In genomic region chr16:2531696-2532493, GRCh38 we compare ENCODE assay signal across 8 cellular contexts. TPM values are rescaled to one million over a fixed set of nuclear protein-coding genes. Genes with fewer than 3 reads are reported as not detected.
A peak's percentile ranks its signal among the peaks of the same experiment; 100 is the strongest.
DNase-seq lines count a peak whose midpoint lies in the region; ATAC-seq and TF ChIP-seq lines count a peak whose summit lies in the region.

No MANE protein-coding gene starts in this region.

- peak overlapping the region; percentile 94 to 100 for H3K4me3 Mint-ChIP-seq in activated T-cell treated with anti-CD3 and anti-CD28 coated beads, Interleukin-2, amount 50 U/mL, for 72 hours
- peak overlapping the region; percentile 91 to 99 (median 97) for H3K4me3 Mint-ChIP-seq in naive B cell
- H3K4me3 Mint-ChIP-seq in stimulated activated effector memory CD8-positive, alpha-beta T cell treated with anti-CD3 and anti-CD28 coated beads, Interleukin-12 subunit alpha, Interleukin-12 subunit beta, amount 100 ng/mL, for 72 hours: peak overlapping the region; percentile 96

- H3K4me3 ChIP-seq in Panc1 (ENCODE audit: low read depth in 2 of 2, low read length in 2 of 2) (peak overlapping the region; percentile 50 to 75), esophagus muscularis mucosa (peak overlapping the region; percentile 66 to 71 (median 70))

- ATAC-seq in GM21723 (IDR thresholded peaks at IDR 0.05; ENCODE audit: unreplicated experiment) (peak; percentile 70), Panc1 (peak; percentile 92), naive B cell (ENCODE audit: low read depth in 2 of 2) (peak; percentile 80 to 82)
- ATAC-seq in activated T-cell treated with anti-CD3 and anti-CD28 coated beads, Interleukin-2, amount 50 U/mL, for 72 hours (replicated peaks in 1 of 2): peak; percentile 90 to 92
- ATAC-seq in stimulated activated effector memory CD8-positive, alpha-beta T cell treated with anti-CD3 and anti-CD28 coated beads, Interleukin-12 subunit alpha, Interleukin-12 subunit beta, amount 100 ng/mL, for 72 hours: peak; percentile 93

- no peaks in the 10 kb centered on the region for H3K27me3 Mint-ChIP-seq in activated T-cell treated with anti-CD3 and anti-CD28 coated beads, Interleukin-2, amount 50 U/mL, for 72 hours (ENCODE audit: low read depth)
- no peaks in the 10 kb centered on the region for H3K27me3 Mint-ChIP-seq in naive B cell

- no peak for TF ChIP-seq EP300 in esophagus muscularis mucosa (IDR thresholded peaks at IDR 0.05)

- peak overlapping the region; percentile 95 for H3K27ac Mint-ChIP-seq in activated T-cell treated with anti-CD3 and anti-CD28 coated beads, Interleukin-2, amount 50 U/mL, for 72 hours
- peak overlapping the region; percentile 99 to 100 (median 100) for H3K27ac Mint-ChIP-seq in naive B cell
- H3K27ac Mint-ChIP-seq in stimulated activated effector memory CD8-positive, alpha-beta T cell treated with anti-CD3 and anti-CD28 coated beads, Interleukin-12 subunit alpha, Interleukin-12 subunit beta, amount 100 ng/mL, for 72 hours: peak overlapping the region; percentile 97

- no peaks in the 10 kb centered on the region for H3K9me3 Mint-ChIP-seq in activated T-cell treated with anti-CD3 and anti-CD28 coated beads, Interleukin-2, amount 50 U/mL, for 72 hours
- no peaks in the 10 kb centered on the region for H3K9me3 Mint-ChIP-seq in naive B cell
- no peaks in the 10 kb centered on the region for H3K9me3 Mint-ChIP-seq in stimulated activated effector memory CD8-positive, alpha-beta T cell treated with anti-CD3 and anti-CD28 coated beads, Interleukin-12 subunit alpha, Interleukin-12 subunit beta, amount 100 ng/mL, for 72 hours

- peak overlapping the region; percentile 87 for H3K27ac ChIP-seq in Panc1 (ENCODE audit: low read length)
- H3K27ac ChIP-seq in esophagus muscularis mucosa (replicated peaks in 1 of 4): peak overlapping the region; percentile 95 to 98 (median 96)

- no peak for TF ChIP-seq POLR2A in esophagus muscularis mucosa (IDR thresholded peaks at IDR 0.05; ENCODE audit: low read depth)

- DNase-seq in DMS153 treated with DMSO at 0.1 percent for 48 hours (lab: John Stamatoyannopoulos, UW; ENCODE audit: unreplicated experiment): peak; percentile 81
- peak; percentile 89 for DNase-seq in KG1 (lab: John Stamatoyannopoulos, UW)
- DNase-seq in Panc1 (ENCODE audit: low read depth, low spot score): peak; percentile 77
- DNase-seq in activated T-cell treated with anti-CD3 and anti-CD28 coated beads, Interleukin-2, amount 50 U/mL, for 72 hours: peak; percentile 98 to 99
- peak; percentile 99 for DNase-seq in esophagus muscularis mucosa (ENCODE audit: extremely low spot score)
- peak; percentile 98 for DNase-seq in naive B cell
- peak; percentile 91 to 97 for DNase-seq in stimulated activated effector memory CD8-positive, alpha-beta T cell treated with anti-CD3 and anti-CD28 coated beads, Interleukin-12 subunit alpha, Interleukin-12 subunit beta, amount 100 ng/mL, for 72 hours (ENCODE audit: low spot score in 2 of 2)

- BruUV-seq in Panc1 (replicated peaks; lab: Mats Ljungman, UMichigan): no TSS peak

- H3K4me1 Mint-ChIP-seq in activated T-cell treated with anti-CD3 and anti-CD28 coated beads, Interleukin-2, amount 50 U/mL, for 72 hours (ENCODE audit: low read depth): peaks cover 30% of the 10 kb centered on the region
- peaks cover 23 to 34% (median 30%) of the 10 kb centered on the region in 3 donors for H3K4me1 Mint-ChIP-seq in naive B cell
- H3K4me1 Mint-ChIP-seq in stimulated activated effector memory CD8-positive, alpha-beta T cell treated with anti-CD3 and anti-CD28 coated beads, Interleukin-12 subunit alpha, Interleukin-12 subunit beta, amount 100 ng/mL, for 72 hours: peaks cover 26% of the 10 kb centered on the region

- intact Hi-C loops in Panc1 (cut with micrococcal nuclease; ENCODE audit: unreplicated experiment): no loop called here
- intact Hi-C loops in esophagus muscularis mucosa (cut with DNase I): no loop called here

- H3K36me3 Mint-ChIP-seq in activated T-cell treated with anti-CD3 and anti-CD28 coated beads, Interleukin-2, amount 50 U/mL, for 72 hours (ENCODE audit: insufficient read depth in 2 of 2): peaks cover 2 to 4% of the 10 kb centered on the region in 2 donors
- H3K36me3 Mint-ChIP-seq in naive B cell: no peaks in the 10 kb centered on the region
- H3K36me3 Mint-ChIP-seq in stimulated activated effector memory CD8-positive, alpha-beta T cell treated with anti-CD3 and anti-CD28 coated beads, Interleukin-12 subunit alpha, Interleukin-12 subunit beta, amount 100 ng/mL, for 72 hours: peaks cover 22% of the 10 kb centered on the region

- peaks cover 3% of the 10 kb centered on the region; the same call in 1 of the 2 replicates for H3K36me3 ChIP-seq in Panc1 (ENCODE audit: control insufficient read depth, insufficient read depth, low read length)
- H3K36me3 ChIP-seq in esophagus muscularis mucosa: peaks cover 14 to 36% (median 30%) of the 10 kb centered on the region in 4 donors

- POLR2A ChIA-PET in Panc1 (lab: Charles Lee): interaction anchor here (0.7 kb wide), 1 partner anchor 11 kb away, joined by 6 read pairs; no protein-coding TSS in a partner anchor

- in situ Hi-C loops in Panc1 (cut with HindIII; ENCODE audit: low pct_unique_long_range_greater_than_20kb, low sequenced_read_pairs): no loop called here

- H3K4me1 ChIP-seq in Panc1 (ENCODE audit: control insufficient read depth, insufficient read depth, low read length): peaks cover 16% of the 10 kb centered on the region
- peaks cover 10 to 39% (median 39%) of the 10 kb centered on the region in 4 donors for H3K4me1 ChIP-seq in esophagus muscularis mucosa

- CTCF ChIA-PET in Panc1 (lab: Charles Lee): interaction anchor here (0.7 kb wide), 2 partner anchors 16 to 47 kb away, joined by 5 to 7 read pairs; no protein-coding TSS in a partner anchor

- H3K27me3 ChIP-seq in Panc1 (ENCODE audit: control insufficient read depth, insufficient read depth, low read length) (no peaks in the 10 kb centered on the region), esophagus muscularis mucosa (no peaks in the 10 kb centered on the region)

- under 1% methylated on average over 32 of the region's 84 CpGs for WGBS in esophagus muscularis mucosa

- TF ChIP-seq CTCF in Panc1 (IDR thresholded peaks at IDR 0.05) (no peak), esophagus muscularis mucosa (IDR thresholded peaks at IDR 0.05) (no peak)

- no peaks in the 10 kb centered on the region for H3K9me3 ChIP-seq in Panc1 (ENCODE audit: control insufficient read depth, insufficient read depth, low read depth, low read length)
- no peaks in the 10 kb centered on the region for H3K9me3 ChIP-seq in esophagus muscularis mucosa

RNA-seq across cellular contexts. Expression of gene CEMP1, which starts 0.7 kb away (rescaled TPM):
- total RNA-seq in Panc1 (2021; ENCODE audit: unreplicated experiment): not detected
- 9.1 TPM for polyA plus RNA-seq in Panc1 (2012; ENCODE audit: insufficient read length)
- under 1 TPM in 1 of 2 donors, not detected in 1; 0.30 TPM for total RNA-seq in activated T-cell treated with anti-CD3 and anti-CD28 coated beads, Interleukin-2, amount 50 U/mL, for 72 hours
- total RNA-seq in esophagus muscularis mucosa: not detected
- polyA plus RNA-seq in naive B cell (ENCODE audit: low read depth in 6 of 6): 1 to 10 TPM; 2.4 to 5.7 (median 3.5) TPM

RNA-seq across cellular contexts. Expression of gene PDPK1, which starts 5.9 kb away (rescaled TPM):
- total RNA-seq in Panc1 (2021; ENCODE audit: unreplicated experiment) (43.2 TPM), esophagus muscularis mucosa (10 to 100 TPM; 28.3 to 45.7 (median 35.0) TPM)
- polyA plus RNA-seq in Panc1 (2012; ENCODE audit: insufficient read length): 19.8 TPM
- 10 to 100 TPM; 53.0 to 53.8 TPM for total RNA-seq in activated T-cell treated with anti-CD3 and anti-CD28 coated beads, Interleukin-2, amount 50 U/mL, for 72 hours
- 10 to 100 TPM; 16.7 to 44.8 (median 38.9) TPM for polyA plus RNA-seq in naive B cell (ENCODE audit: low read depth in 6 of 6)

RNA-seq across cellular contexts. Expression of gene AMDHD2, which starts 11.7 kb away (rescaled TPM):
- 87.5 TPM for total RNA-seq in Panc1 (2021; ENCODE audit: unreplicated experiment)
- polyA plus RNA-seq in Panc1 (2012; ENCODE audit: insufficient read length): 56.9 TPM
- total RNA-seq in activated T-cell treated with anti-CD3 and anti-CD28 coated beads, Interleukin-2, amount 50 U/mL, for 72 hours: 10 to 100 TPM; 28.2 to 33.8 TPM
- total RNA-seq in esophagus muscularis mucosa: 10 to 100 TPM; 20.0 to 33.2 (median 26.4) TPM
- 10 to 100 TPM; 17.6 to 24.0 (median 20.5) TPM for polyA plus RNA-seq in naive B cell (ENCODE audit: low read depth in 6 of 6)

RNA-seq across cellular contexts. Expression of gene ATP6V0C, which starts 18.1 kb away (rescaled TPM):
- total RNA-seq in Panc1 (2021; ENCODE audit: unreplicated experiment) (282 TPM), esophagus muscularis mucosa (10 to 100 TPM; 42.8 to 85.0 (median 69.0) TPM)
- polyA plus RNA-seq in Panc1 (2012; ENCODE audit: insufficient read length): 497 TPM
- total RNA-seq in activated T-cell treated with anti-CD3 and anti-CD28 coated beads, Interleukin-2, amount 50 U/mL, for 72 hours: 10 to 100 TPM; 94.2 to 94.8 TPM
- polyA plus RNA-seq in naive B cell (ENCODE audit: low read depth in 6 of 6): 100 to 1,000 TPM in 3 of 6 donors, 10 to 100 TPM in 3; 75.4 to 114 (median 98.1) TPM

RNA-seq across cellular contexts. Expression of gene TBC1D24, which starts 57.0 kb away (rescaled TPM):
- 26.7 TPM for total RNA-seq in Panc1 (2021; ENCODE audit: unreplicated experiment)
- 15.9 TPM for polyA plus RNA-seq in Panc1 (2012; ENCODE audit: insufficient read length)
- total RNA-seq in activated T-cell treated with anti-CD3 and anti-CD28 coated beads, Interleukin-2, amount 50 U/mL, for 72 hours: 10 to 100 TPM; 13.6 to 20.4 TPM
- 10 to 100 TPM in 2 of 4 donors, 1 to 10 TPM in 2; 7.0 to 14.1 (median 11.5) TPM for total RNA-seq in esophagus muscularis mucosa
- polyA plus RNA-seq in naive B cell (ENCODE audit: low read depth in 6 of 6): 1 to 10 TPM in 4 of 6 donors, under 1 TPM in 2; 0.22 to 3.3 (median 2.5) TPM

Comparison
In these comparisons a context has a peak if more than half of its experiments do, and no peak if none do; other contexts are left out.
1. Peak in every context shown above with its lines: DNase-seq, ATAC-seq, H3K4me3 ChIP-seq and H3K27ac ChIP-seq.